1 cellular context compared by ENCODE assay signal in genomic region chr7:152462995-152463713, GRCh38.
TF ChIP-seq lines count a peak whose summit lies in the region.

No MANE protein-coding gene starts in this region.

TF ChIP-seq in HEK293, 187 proteins besides CTCF, POLR2A, EP300 and RAD21 (continued from another document and continues in another):
- TF ChIP-seq REST (tag by site-specific recombination; IDR thresholded peaks at IDR 0.05) (peak; percentile 50), PRDM1 (tag by site-specific recombination; IDR thresholded peaks at IDR 0.05) (peak; percentile 92), ZNF777 (tag by site-specific recombination; IDR thresholded peaks at IDR 0.05; ENCODE audit: borderline replicate concordance) (no peak), ZNF518A (tag by site-specific recombination; conservative IDR thresholded peaks at IDR 0.05; ENCODE audit: low read depth) (0 out of 2 replicates have a peak, but pooled peaks have one; percentile 18), ZSCAN30 (tag by site-specific recombination; IDR thresholded peaks at IDR 0.05) (peak; percentile 66; the same call in 1 of the 2 replicates), ATF2 (tag by site-specific recombination; IDR thresholded peaks at IDR 0.05; ENCODE audit: low read depth) (no peak), SP3 (tag by site-specific recombination; IDR thresholded peaks at IDR 0.05) (no peak; the same call in 1 of the 2 replicates), ZNF692 (tag by site-specific recombination; IDR thresholded peaks at IDR 0.05) (peak; percentile 89), ZNF433 (tag by site-specific recombination; IDR thresholded peaks at IDR 0.05; ENCODE audit: low read depth) (no peak), PRDM2 (tag by site-specific recombination; IDR thresholded peaks at IDR 0.05; ENCODE audit: borderline replicate concordance) (no peak), ZNF560 (tag by site-specific recombination; IDR thresholded peaks at IDR 0.05; ENCODE audit: borderline replicate concordance) (no peak), PRDM4 (tag by site-specific recombination; IDR thresholded peaks at IDR 0.05) (peak; percentile 54), ZSCAN18 (tag by site-specific recombination; IDR thresholded peaks at IDR 0.05) (no peak), ZNF157 (tag by site-specific recombination; IDR thresholded peaks at IDR 0.05) (no peak), ZNF624 (tag by site-specific recombination; IDR thresholded peaks at IDR 0.05) (no peak), ZNF18 (tag by site-specific recombination; IDR thresholded peaks at IDR 0.05) (no peak), KLF16 (tag by site-specific recombination; IDR thresholded peaks at IDR 0.05) (peak; percentile 71), ZNF202 (tag by site-specific recombination; IDR thresholded peaks at IDR 0.05; ENCODE audit: borderline replicate concordance) (no peak), ZNF610 (tag by site-specific recombination; IDR thresholded peaks at IDR 0.05; ENCODE audit: borderline replicate concordance) (peak; percentile 96), ZNF223 (tag by site-specific recombination; IDR thresholded peaks at IDR 0.05) (no peak), ZNF837 (tag by site-specific recombination; IDR thresholded peaks at IDR 0.05) (0 out of 2 replicates have a peak, but pooled peaks have one; percentile 37), ZNF645 (tag by site-specific recombination; IDR thresholded peaks at IDR 0.05) (peak; percentile 20; the same call in 1 of the 2 replicates), ZNF664 (tag by site-specific recombination; IDR thresholded peaks at IDR 0.05) (no peak), REPIN1 (tag by site-specific recombination; IDR thresholded peaks at IDR 0.05; ENCODE audit: low read depth) (0 out of 2 replicates have a peak, but pooled peaks have one; percentile 52), ZNF354C (tag by site-specific recombination; IDR thresholded peaks at IDR 0.05; ENCODE audit: borderline replicate concordance, low read depth) (no peak), MEIS1 (CRISPR knock-in tag; IDR thresholded peaks at IDR 0.05; ENCODE audit: borderline replicate concordance) (no peak), WT1 (tag by site-specific recombination; IDR thresholded peaks at IDR 0.05) (peak; percentile 77)
